27 cellular contexts compared by ENCODE assay signal in genomic region chr5:154824070-154824469, GRCh38.
"Had no signal": no experiment of that assay in that cellular context is flagged by ENCODE, and none has a peak within 500 bp of the region (broad histone marks: within the 10 kb centered on the region; RNA-seq: fewer than 3 reads in every experiment).

No MANE protein-coding gene starts in this region.

- H3K27ac Mint-ChIP-seq: immature natural killer cell, mesothelial cell of epicardium, nephron, neural progenitor cell had no signal

- H3K27me3 Mint-ChIP-seq: naive thymus-derived CD4-positive, alpha-beta T cell; stimulated activated naive CD8-positive, alpha-beta T cell treated with anti-CD3 and anti-CD28 coated beads, Interleukin-15, amount 100 ng/mL, for 72 hours had no signal

- H3K9me3 Mint-ChIP-seq: immature natural killer cell; mesothelial cell of epicardium; naive thymus-derived CD4-positive, alpha-beta T cell; nephron; neural progenitor cell; stimulated activated naive CD8-positive, alpha-beta T cell treated with anti-CD3 and anti-CD28 coated beads, Interleukin-15, amount 100 ng/mL, for 72 hours had no signal

- H3K4me1 Mint-ChIP-seq: mesothelial cell of epicardium had no signal

- DNase-seq: dermis blood vessel endothelial cell; effector memory CD4-positive, alpha-beta T cell; erythroblast; esophagus squamous epithelium; foreskin melanocyte; glutamatergic neuron; heart right ventricle; hippocampal formation; immature natural killer cell; islet precursor cell; kidney glomerular epithelial cell; left colon; mesenchymal stem cell; mucosa of descending colon; naive thymus-derived CD4-positive, alpha-beta T cell; nucleus accumbens; psoas muscle; right cardiac atrium; stimulated activated CD4-positive, alpha-beta T cell treated with anti-CD3 and anti-CD28 coated beads, Interleukin-15, amount 100 ng/mL, for 24 hours; stimulated activated CD4-positive, alpha-beta T cell treated with anti-CD3 and anti-CD28 coated beads, Interleukin-2, amount 100 ng/mL, for 48 hours; stimulated activated naive CD4-positive, alpha-beta T cell; stimulated activated naive CD8-positive, alpha-beta T cell treated with anti-CD3 and anti-CD28 coated beads, Interleukin-15, amount 100 ng/mL, for 72 hours; thyroid gland; trophoblast cell had no signal

- ATAC-seq: left colon; mucosa of descending colon; naive thymus-derived CD4-positive, alpha-beta T cell; psoas muscle; right cardiac atrium; stimulated activated naive CD8-positive, alpha-beta T cell treated with anti-CD3 and anti-CD28 coated beads, Interleukin-15, amount 100 ng/mL, for 72 hours had no signal

- H3K4me3 Mint-ChIP-seq: immature natural killer cell; mesothelial cell of epicardium; naive thymus-derived CD4-positive, alpha-beta T cell; nephron; neural progenitor cell; stimulated activated naive CD8-positive, alpha-beta T cell treated with anti-CD3 and anti-CD28 coated beads, Interleukin-15, amount 100 ng/mL, for 72 hours had no signal
